In genomic region chr5:122770479-122770878, GRCh38 we compare ENCODE assay signal across 11 cellular contexts.
"Had no signal": no experiment of that assay in that cellular context is flagged by ENCODE, and none has a peak within 500 bp of the region (broad histone marks: within the 10 kb centered on the region; RNA-seq: fewer than 3 reads in every experiment).

No MANE protein-coding gene starts in this region.

- H3K36me3 Mint-ChIP-seq: activated naive CD4-positive, alpha-beta T cell treated with anti-CD3 and anti-CD28 coated beads, Interleukin-2, amount 50 U/mL, for 24 hours had no signal

- H3K4me3 Mint-ChIP-seq: activated naive CD4-positive, alpha-beta T cell treated with anti-CD3 and anti-CD28 coated beads, Interleukin-2, amount 50 U/mL, for 24 hours had no signal

- H3K4me3 ChIP-seq: esophagus squamous epithelium, ovary, suprapubic skin had no signal

- FAIRE-seq: TTC549 had no signal

- H3K4me1 ChIP-seq: esophagus squamous epithelium had no signal

- H3K27ac Mint-ChIP-seq: activated naive CD4-positive, alpha-beta T cell treated with anti-CD3 and anti-CD28 coated beads, Interleukin-2, amount 50 U/mL, for 24 hours had no signal

- H3K27me3 ChIP-seq: esophagus squamous epithelium, ovary, suprapubic skin had no signal

- H3K27me3 Mint-ChIP-seq: activated naive CD4-positive, alpha-beta T cell treated with anti-CD3 and anti-CD28 coated beads, Interleukin-2, amount 50 U/mL, for 24 hours had no signal

- H3K9me3 Mint-ChIP-seq: activated naive CD4-positive, alpha-beta T cell treated with anti-CD3 and anti-CD28 coated beads, Interleukin-2, amount 50 U/mL, for 24 hours had no signal

- ATAC-seq: activated CD4-positive, CD25-positive, alpha-beta regulatory T cell treated with anti-CD3 and anti-CD28 coated beads, Interleukin-2, amount 50 U/mL, for 24 hours; stimulated activated naive CD8-positive, alpha-beta T cell treated with anti-CD3 and anti-CD28 coated beads, Interleukin-15, Interleukin-2, amounts not matched to agents 100 U/mL and 50 U/mL, for 24 hours had no signal

- H3K36me3 ChIP-seq: esophagus squamous epithelium, ovary, suprapubic skin had no signal

- H3K9me3 ChIP-seq: esophagus squamous epithelium, ovary, suprapubic skin had no signal

- DNase-seq: activated T-cell treated with anti-CD3 and anti-CD28 coated beads, Interleukin-2, amount 50 U/mL, for 1 hour; amniotic stem cell; esophagus squamous epithelium; hippocampal formation; ovary; stimulated activated CD4-positive, alpha-beta T cell treated with anti-CD3 and anti-CD28 coated beads, Interleukin-12 subunit alpha, Interleukin-12 subunit beta, amount 100 ng/mL, for 4 hours; stimulated activated naive CD8-positive, alpha-beta T cell treated with anti-CD3 and anti-CD28 coated beads, Interleukin-15, Interleukin-2, amounts not matched to agents 100 U/mL and 50 U/mL, for 24 hours had no signal

- H3K27ac ChIP-seq: esophagus squamous epithelium, ovary, suprapubic skin had no signal
